In the genomic region with DNA sequence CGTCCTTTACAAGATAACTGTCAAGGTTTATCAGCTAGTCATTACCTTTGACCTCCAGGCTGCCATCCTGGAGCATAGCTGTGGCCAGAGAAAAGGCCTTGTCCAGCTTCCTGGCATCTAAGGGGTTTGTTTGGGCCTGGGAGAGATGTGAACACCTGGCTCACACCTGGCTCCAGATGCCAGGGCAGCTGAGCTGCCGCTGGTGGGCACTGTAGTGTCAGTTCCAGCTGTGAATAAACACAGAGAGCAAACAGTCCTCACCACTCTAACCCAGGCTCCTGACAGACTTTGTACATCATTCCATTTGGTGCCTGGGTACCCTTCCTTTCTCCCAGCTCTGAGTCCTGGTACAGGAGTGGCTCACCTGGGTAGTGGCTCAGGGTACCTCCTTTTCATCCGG, we compare ENCODE assay signal across 19 cellular contexts. TPM values are rescaled to one million over a fixed set of nuclear protein-coding genes. Genes with fewer than 3 reads are reported as not detected.
DNase-seq lines count a peak whose midpoint lies in the region; ATAC-seq and TF ChIP-seq lines count a peak whose summit lies in the region.
"Had no signal": no experiment of that assay in that cellular context is flagged by ENCODE, and none has a peak within 500 bp of the region (broad histone marks: within the 10 kb centered on the region; RNA-seq: fewer than 3 reads in every experiment).

No MANE protein-coding gene starts in this region.

- DNase-seq in NCI-H1417 (lab: John Stamatoyannopoulos, UW): peak in 2 of 3 experiments; percentile 8 to 26
- no peak for DNase-seq in NCI-H1417 treated with DMSO at 0.1 percent for 48 hours (lab: John Stamatoyannopoulos, UW)
- no peak for DNase-seq in GM12864 (ENCODE audit: low read depth)
- DNase-seq in NCI-H2029 treated with DMSO at 0.1 percent for 48 hours (lab: John Stamatoyannopoulos, UW): peak; percentile 15
- peak; percentile 13 for DNase-seq in OCI-LY7 (ENCODE audit: low spot score)
- DNase-seq in activated CD4-positive, alpha-beta memory T cell treated with anti-CD3 and anti-CD28 coated beads, Interleukin-2, amount 10 ng/mL, durations not matched to agents 7 days and 5 days: no peak
- DNase-seq in left colon: no peak
- no peak for DNase-seq in SW 1271 (lab: John Stamatoyannopoulos, UW)
- DNase-seq: 8988T, Calu3, H7, NCI-H1694 treated with DMSO at 0.1 percent for 48 hours, NCI-H446 treated with DMSO at 0.1 percent for 48 hours had no signal

- H3K4me3 Mint-ChIP-seq in activated CD4-positive, alpha-beta memory T cell treated with anti-CD3 and anti-CD28 coated beads, Interleukin-2, amount 10 ng/mL, durations not matched to agents 7 days and 5 days: no peak overlapping the region
- H3K4me3 Mint-ChIP-seq: B cell; T-helper 2 cell treated with Interferon-gamma antibody and Interleukin-4, amounts not matched to agents 5 μg/mL and 100 μg/mL, for 36 hours had no signal

- no peak overlapping the region for H2AFZ ChIP-seq in OCI-LY7 (ENCODE audit: low read length)

- no peaks in the 10 kb centered on the region for H3K36me3 Mint-ChIP-seq in activated CD4-positive, alpha-beta memory T cell treated with anti-CD3 and anti-CD28 coated beads, Interleukin-2, amount 10 ng/mL, durations not matched to agents 7 days and 5 days (ENCODE audit: low read depth)

- no peak overlapping the region for H3K27ac ChIP-seq in OCI-LY7 (ENCODE audit: low read depth, low read length, poor library complexity, severe bottlenecking)
- H3K27ac ChIP-seq: KMS-11, SK-N-MC had no signal

- no peaks in the 10 kb centered on the region for H3K4me1 ChIP-seq in OCI-LY7 (ENCODE audit: insufficient read depth, low read length, poor library complexity, severe bottlenecking)

- no peaks in the 10 kb centered on the region for H3K36me3 ChIP-seq in OCI-LY7 (ENCODE audit: insufficient read depth, low read length)

- POLR2A ChIA-PET in OCI-LY7 (lab: Charles Lee): no interaction called here
- POLR2A ChIA-PET in activated CD4-positive, alpha-beta memory T cell treated with anti-CD3 and anti-CD28 coated beads, Interleukin-2, amount 10 ng/mL, durations not matched to agents 7 days and 5 days (lab: Charles Lee): no interaction called here

- no peaks in the 10 kb centered on the region for H3K9me2 ChIP-seq in OCI-LY7 (ENCODE audit: insufficient read depth, low read length)

- no peaks in the 10 kb centered on the region for H3K4me1 Mint-ChIP-seq in activated CD4-positive, alpha-beta memory T cell treated with anti-CD3 and anti-CD28 coated beads, Interleukin-2, amount 10 ng/mL, durations not matched to agents 7 days and 5 days
- H3K4me1 Mint-ChIP-seq: B cell had no signal

- BruUV-seq in OCI-LY7 (replicated peaks; lab: Mats Ljungman, UMichigan): no TSS peak

- no peaks in the 10 kb centered on the region for H3K79me2 ChIP-seq in OCI-LY7 (ENCODE audit: insufficient read depth, low read depth, low read length)

- peaks cover 17% of the 10 kb centered on the region for H3K27me3 Mint-ChIP-seq in activated CD4-positive, alpha-beta memory T cell treated with anti-CD3 and anti-CD28 coated beads, Interleukin-2, amount 10 ng/mL, durations not matched to agents 7 days and 5 days

- H3K4me3 ChIP-seq in GM12864 (ENCODE audit: low read depth, low read length) (no peak overlapping the region), OCI-LY7 (ENCODE audit: low read depth, low read length, poor library complexity, severe bottlenecking) (no peak overlapping the region)
- H3K4me3 ChIP-seq: SK-N-MC had no signal

- H3K27ac Mint-ChIP-seq in activated CD4-positive, alpha-beta memory T cell treated with anti-CD3 and anti-CD28 coated beads, Interleukin-2, amount 10 ng/mL, durations not matched to agents 7 days and 5 days: no peak overlapping the region
- H3K27ac Mint-ChIP-seq: B cell; T-helper 2 cell treated with Interferon-gamma antibody and Interleukin-4, amounts not matched to agents 5 μg/mL and 100 μg/mL, for 36 hours had no signal

- ATAC-seq in left colon: no peak

- H3K9me3 ChIP-seq in OCI-LY7 (ENCODE audit: low read length): no peaks in the 10 kb centered on the region

- H4K20me1 ChIP-seq in OCI-LY7 (ENCODE audit: insufficient read depth, low read length): no peaks in the 10 kb centered on the region

- intact Hi-C loops in OCI-LY7 (cut with micrococcal nuclease; ENCODE audit: unreplicated experiment) (no loop called here), left colon (cut with DNase I, micrococcal nuclease) (no loop called here)

- CTCF ChIA-PET in OCI-LY7 (lab: Charles Lee; ENCODE audit: unreplicated experiment): interaction anchor here (1.4 kb wide), 2 partner anchors 16 to 248 kb away, joined by 3 read pairs; no protein-coding TSS in a partner anchor
- CTCF ChIA-PET in activated CD4-positive, alpha-beta memory T cell treated with anti-CD3 and anti-CD28 coated beads, Interleukin-2, amount 10 ng/mL, durations not matched to agents 7 days and 5 days (lab: Charles Lee): interaction anchor here (0.7 to 1.7 kb wide), 2 partner anchors 21 to 86 kb away, joined by 3 to 5 read pairs; no protein-coding TSS in a partner anchor

- TF ChIP-seq CTCF in GM12864 (IDR thresholded peaks at IDR 0.05; ENCODE audit: low read depth, low read length, missing control alignments) (peak; percentile 23), OCI-LY7 (conservative IDR thresholded peaks at IDR 0.05; ENCODE audit: low read length) (peak; percentile 39; the same call in 1 of the 2 replicates)

- H3K4me2 ChIP-seq in OCI-LY7 (ENCODE audit: low read length): no peak overlapping the region
- H3K4me2 ChIP-seq: KMS-11 had no signal

- H3K9me3 Mint-ChIP-seq in activated CD4-positive, alpha-beta memory T cell treated with anti-CD3 and anti-CD28 coated beads, Interleukin-2, amount 10 ng/mL, durations not matched to agents 7 days and 5 days: no peaks in the 10 kb centered on the region
- H3K9me3 Mint-ChIP-seq: T-helper 2 cell treated with Interferon-gamma antibody and Interleukin-4, amounts not matched to agents 5 μg/mL and 100 μg/mL, for 36 hours had no signal

RNA-seq across cellular contexts. Expression of gene KCNA10, which starts 14.3 kb away (rescaled TPM):
- total RNA-seq in OCI-LY7 (2014; rRNA removed; shearing (Covaris generic)): not detected in 2 replicates
- total RNA-seq in OCI-LY7 (2022) (not detected in 2 replicates), left colon (not detected)
- not detected for total RNA-seq in activated CD4-positive, alpha-beta memory T cell treated with anti-CD3 and anti-CD28 coated beads, Interleukin-2, amount 10 ng/mL, durations not matched to agents 7 days and 5 days
- total RNA-seq: B cell, Calu3, H7, HT-29, M059J had no signal

Comparison
In these comparisons a context has a peak if more than half of its experiments do, and no peak if none do; other contexts are left out.
1. DNase-seq: peak in NCI-H1417 (2 of 3), NCI-H2029 treated with DMSO at 0.1 percent for 48 hours (single experiment) and OCI-LY7 (single experiment); none in NCI-H1417 treated with DMSO at 0.1 percent for 48 hours (single experiment), GM12864 (single experiment), activated CD4-positive, alpha-beta memory T cell treated with anti-CD3 and anti-CD28 coated beads, Interleukin-2, amount 10 ng/mL, durations not matched to agents 7 days and 5 days (single experiment), left colon (0 of 2) and SW 1271 (0 of 2).